Comparison of ENCODE assay signal across 20 cellular contexts in genomic region chr6:111651185-111652034, GRCh38. TPM values are rescaled to one million over a fixed set of nuclear protein-coding genes. Genes with fewer than 3 reads are reported as not detected.
DNase-seq lines count a peak whose midpoint lies in the region; TF ChIP-seq lines count a peak whose summit lies in the region.
"Had no signal": no experiment of that assay in that cellular context is flagged by ENCODE, and none has a peak within 500 bp of the region (broad histone marks: within the 10 kb centered on the region; RNA-seq: fewer than 3 reads in every experiment).

No MANE protein-coding gene starts in this region.

- no peak overlapping the region for H3K4me3 Mint-ChIP-seq in glutamatergic neuron (ENCODE audit: unreplicated experiment)
- H3K4me3 Mint-ChIP-seq: activated naive CD8-positive, alpha-beta T cell treated with anti-CD3 and anti-CD28 coated beads for 36 hours; naive B cell had no signal

- TF ChIP-seq CTCF in glutamatergic neuron (IDR thresholded peaks at IDR 0.05; ENCODE audit: partially characterized antibody, unreplicated experiment), result no peak
- TF ChIP-seq CTCF in stomach (IDR thresholded peaks at IDR 0.05), result no peak

- no peak for TF ChIP-seq EP300 in stomach (IDR thresholded peaks at IDR 0.05)

- H3K27ac Mint-ChIP-seq in glutamatergic neuron (ENCODE audit: unreplicated experiment), result peak overlapping the region; percentile 72
- H3K27ac Mint-ChIP-seq: activated naive CD8-positive, alpha-beta T cell treated with anti-CD3 and anti-CD28 coated beads for 36 hours; activated T-helper 2 cell treated with anti-CD3 and anti-CD28 coated beads, Interferon-gamma antibody, Interleukin-2, Interleukin-4, amounts not matched to agents 10 μg/mL and 5 μg/mL and 100 μg/mL, durations not matched to agents 14 hours and 24 hours and 36 hours had no signal

- H3K4me1 Mint-ChIP-seq in glutamatergic neuron (ENCODE audit: low read depth, unreplicated experiment), result peaks cover 15% of the 10 kb centered on the region
- H3K4me1 Mint-ChIP-seq: activated naive CD8-positive, alpha-beta T cell treated with anti-CD3 and anti-CD28 coated beads for 36 hours; naive B cell had no signal

- H3K9me3 ChIP-seq in stomach, result no peaks in the 10 kb centered on the region
- H3K9me3 ChIP-seq: HAP-1, heart left ventricle had no signal

- intact Hi-C loops in stomach (cut with DNase I; ENCODE audit: low total_unique reads), result no loop called here

- no peak for TF ChIP-seq POLR2A in stomach (IDR thresholded peaks at IDR 0.05)

- WGBS in stomach, 5 donors, result 72 to 85% (median 76%) methylated on average over 12 to 13 of the region's 13 CpGs

- H3K27ac ChIP-seq in stomach, result no peak overlapping the region
- H3K27ac ChIP-seq: heart left ventricle had no signal

- no peaks in the 10 kb centered on the region for H3K36me3 ChIP-seq in stomach
- H3K36me3 ChIP-seq: HAP-1, heart left ventricle had no signal

- H3K36me3 Mint-ChIP-seq in glutamatergic neuron (ENCODE audit: unreplicated experiment), result peaks cover 5% of the 10 kb centered on the region
- H3K36me3 Mint-ChIP-seq: naive B cell had no signal

- H3K9me3 Mint-ChIP-seq in glutamatergic neuron (ENCODE audit: unreplicated experiment), result peaks cover 9% of the 10 kb centered on the region
- H3K9me3 Mint-ChIP-seq: activated naive CD8-positive, alpha-beta T cell treated with anti-CD3 and anti-CD28 coated beads for 36 hours; activated T-helper 2 cell treated with anti-CD3 and anti-CD28 coated beads, Interferon-gamma antibody, Interleukin-2, Interleukin-4, amounts not matched to agents 10 μg/mL and 5 μg/mL and 100 μg/mL, durations not matched to agents 14 hours and 24 hours and 36 hours; naive B cell had no signal

- H3K4me3 ChIP-seq in stomach, result no peak overlapping the region
- H3K4me3 ChIP-seq: HAP-1, heart left ventricle had no signal

- H3K27me3 ChIP-seq in stomach, result no peaks in the 10 kb centered on the region
- H3K27me3 ChIP-seq: heart left ventricle had no signal

- DNase-seq in DMS79 treated with DMSO at 0.1 percent for 48 hours (lab: John Stamatoyannopoulos, UW), result peak; percentile 92
- DNase-seq in NCI-H2029 (lab: John Stamatoyannopoulos, UW), result peak; percentile 72
- DNase-seq in NCI-H748 treated with DMSO at 0.1 percent for 48 hours (lab: John Stamatoyannopoulos, UW), result peak; percentile 70
- no peak for DNase-seq in glutamatergic neuron
- DNase-seq in activated CD4-positive, alpha-beta T cell treated with anti-CD3 and anti-CD28 coated beads, Interleukin-2, amount 50 U/mL, for 1 hour, result no peak
- DNase-seq in stomach, result no peak
- DNase-seq in activated CD4-positive, alpha-beta T cell treated with anti-CD3 and anti-CD28 coated beads for 1 hour, result no peak
- DNase-seq: activated CD4-positive, alpha-beta T cell treated with anti-CD3 and anti-CD28 coated beads for 48 hours; activated CD8-positive, alpha-beta memory T cell treated with anti-CD3 and anti-CD28 coated beads, Interleukin-2, amount 50 U/mL, for 4 hours; activated naive CD8-positive, alpha-beta T cell treated with anti-CD3 and anti-CD28 coated beads for 36 hours; AML-193; effector CD8-positive, alpha-beta T cell; heart left ventricle; Kasumi-1; left colon; mesendoderm; naive B cell; occipital lobe had no signal

- H3K4me1 ChIP-seq in stomach, result peaks cover 0 to 3% (median 0%) of the 10 kb centered on the region in 4 donors

- H3K27me3 Mint-ChIP-seq in glutamatergic neuron (ENCODE audit: unreplicated experiment), result no peaks in the 10 kb centered on the region
- H3K27me3 Mint-ChIP-seq: activated naive CD8-positive, alpha-beta T cell treated with anti-CD3 and anti-CD28 coated beads for 36 hours; naive B cell had no signal

RNA-seq across cellular contexts. Expression of gene TRAF3IP2, which starts 45.7 kb away (rescaled TPM):
- total RNA-seq in glutamatergic neuron (ENCODE audit: unreplicated experiment) (0.51 TPM), stomach (10 to 100 TPM; 11.1 to 87.2 (median 23.5) TPM)
- polyA plus RNA-seq in stomach, result 10 to 100 TPM; 40.6 to 64.4 (median 62.5) TPM

Comparison
In these comparisons a context has a peak if more than half of its experiments do, and no peak if none do; other contexts are left out.
1. DNase-seq: peak in DMS79 treated with DMSO at 0.1 percent for 48 hours (single experiment), NCI-H2029 (single experiment) and NCI-H748 treated with DMSO at 0.1 percent for 48 hours (single experiment); none in glutamatergic neuron (single experiment), activated CD4-positive, alpha-beta T cell treated with anti-CD3 and anti-CD28 coated beads, Interleukin-2, amount 50 U/mL, for 1 hour (single experiment), stomach (single experiment) and activated CD4-positive, alpha-beta T cell treated with anti-CD3 and anti-CD28 coated beads for 1 hour (single experiment).